In the genomic region with DNA sequence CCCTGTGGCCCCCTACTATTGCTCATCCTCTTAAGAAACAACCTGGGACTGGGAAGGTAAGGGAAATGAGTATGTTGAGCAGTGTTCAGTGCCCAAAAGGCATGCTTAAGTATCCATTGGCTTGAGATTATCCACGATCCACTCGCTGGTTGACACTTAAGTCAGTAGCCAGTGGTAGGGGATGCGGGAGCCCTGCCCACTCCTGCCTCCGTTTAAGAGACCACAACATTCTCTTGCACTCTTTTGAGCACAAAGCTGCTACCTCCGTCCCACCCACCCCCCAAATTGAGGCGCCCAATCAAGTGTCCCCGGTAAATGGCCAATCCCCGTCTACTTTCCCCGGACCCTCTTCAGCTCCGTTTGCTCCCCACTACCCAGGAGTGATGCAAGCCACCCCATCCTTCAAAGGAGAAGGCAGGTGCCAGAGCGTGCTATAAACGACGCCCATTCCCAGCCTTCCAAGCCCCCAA, we compare ENCODE assay signal across 9 cellular contexts. TPM values are rescaled to one million over a fixed set of nuclear protein-coding genes. Genes with fewer than 3 reads are reported as not detected.
A peak's percentile ranks its signal among the peaks of the same experiment; 100 is the strongest.
DNase-seq lines count a peak whose midpoint lies in the region; ATAC-seq and TF ChIP-seq lines count a peak whose summit lies in the region.
"Had no signal": no experiment of that assay in that cellular context is flagged by ENCODE, and none has a peak within 500 bp of the region (broad histone marks: within the 10 kb centered on the region; RNA-seq: fewer than 3 reads in every experiment).

No MANE protein-coding gene starts in this region.

- in situ Hi-C loops in astrocyte of the spinal cord (cut with HindIII; ENCODE audit: low sequenced_read_pairs) = no loop called here

- H3K36me3 Mint-ChIP-seq in CD8-positive, alpha-beta memory T cell = peaks cover 0 to 15% (median 0%) of the 10 kb centered on the region in 3 donors

- no peaks in the 10 kb centered on the region for H3K27me3 ChIP-seq in CD8-positive, alpha-beta memory T cell (ENCODE audit: insufficient read depth, low read length, poor library complexity, severe bottlenecking)
- H3K27me3 ChIP-seq in lower lobe of right lung (ENCODE audit: low read depth) (no peaks in the 10 kb centered on the region), vagina (no peaks in the 10 kb centered on the region)

- H3K4me3 ChIP-seq in CD8-positive, alpha-beta memory T cell (ENCODE audit: low read length) = peak overlapping the region; percentile 49
- H3K4me3 ChIP-seq in astrocyte of the spinal cord (ENCODE audit: low read depth, low read length) = peak overlapping the region; percentile 60
- peak overlapping the region; percentile 61 for H3K4me3 ChIP-seq in lower lobe of right lung
- peak overlapping the region; percentile 59 for H3K4me3 ChIP-seq in vagina

- no peak for DNase-seq in CD8-positive, alpha-beta memory T cell
- DNase-seq in astrocyte of the spinal cord (ENCODE audit: low read depth, low spot score) (no peak), lower lobe of right lung (no peak), vagina (ENCODE audit: extremely low spot score in 2 of 2) (no peak), islet precursor cell (no peak), posterior cingulate gyrus (no peak)

- intact Hi-C loops in lower lobe of right lung (cut with DNase I) = no loop called here
- intact Hi-C loops in vagina (cut with DNase I) = no loop called here
- intact Hi-C loops in posterior cingulate gyrus (cut with DNase I) = loop anchor here (1.0 kb wide), 1 partner anchor 51 kb away; the partner anchor contains the start of gene BCORL1

- TF ChIP-seq POLR2A in vagina (IDR thresholded peaks at IDR 0.05) = no peak

- POLR2A ChIA-PET in CD8-positive, alpha-beta memory T cell (lab: Charles Lee) = interaction anchor here (1.0 to 2.4 kb wide), 3 partner anchors 24 to 157 kb away, joined by 3 to 6 read pairs (median 3); partner anchors contain the start of gene UTP14A

- peak overlapping the region; percentile 51 for H3K27ac ChIP-seq in CD8-positive, alpha-beta memory T cell (ENCODE audit: low read depth, low read length)
- peak overlapping the region; percentile 84 for H3K27ac ChIP-seq in lower lobe of right lung
- peak overlapping the region; percentile 84 for H3K27ac ChIP-seq in vagina
- H3K27ac ChIP-seq: KMS-11 had no signal

- peak; percentile 2 for ATAC-seq in HG02759 (IDR thresholded peaks at IDR 0.05; ENCODE audit: unreplicated experiment)
- no peak for ATAC-seq in lower lobe of right lung
- ATAC-seq in HG03521 (IDR thresholded peaks at IDR 0.05; ENCODE audit: unreplicated experiment) = no peak

- H3K9me3 Mint-ChIP-seq in CD8-positive, alpha-beta memory T cell = peaks cover 0 to 3% (median 0%) of the 10 kb centered on the region in 5 donors

- peak overlapping the region; percentile 77 to 92 (median 80) for H3K4me3 Mint-ChIP-seq in CD8-positive, alpha-beta memory T cell

- H3K27me3 Mint-ChIP-seq in CD8-positive, alpha-beta memory T cell = peaks cover 0 to 8% of the 10 kb centered on the region in 2 donors

- CTCF ChIA-PET in CD8-positive, alpha-beta memory T cell (lab: Charles Lee) = interaction anchor here (1.4 to 7.5 kb wide), 3 partner anchors 16 to 130 kb away, joined by 4 to 115 read pairs (median 9); no protein-coding TSS in a partner anchor

- H3K36me3 ChIP-seq in CD8-positive, alpha-beta memory T cell (ENCODE audit: insufficient read depth, low read length) = peaks cover 7% of the 10 kb centered on the region
- peaks cover 20% of the 10 kb centered on the region for H3K36me3 ChIP-seq in lower lobe of right lung
- no peaks in the 10 kb centered on the region for H3K36me3 ChIP-seq in vagina

- H3K4me1 Mint-ChIP-seq in CD8-positive, alpha-beta memory T cell = peaks cover 0 to 9% (median 0%) of the 10 kb centered on the region in 3 donors

- no peaks in the 10 kb centered on the region for H3K4me1 ChIP-seq in CD8-positive, alpha-beta memory T cell (ENCODE audit: insufficient read depth, low read length)
- H3K4me1 ChIP-seq in lower lobe of right lung (no peaks in the 10 kb centered on the region), vagina (no peaks in the 10 kb centered on the region)

- no peak for TF ChIP-seq CTCF in astrocyte of the spinal cord (IDR thresholded peaks at IDR 0.05; ENCODE audit: low read depth, low read length)
- TF ChIP-seq CTCF in lower lobe of right lung (IDR thresholded peaks at IDR 0.05) = no peak
- no peak for TF ChIP-seq CTCF in vagina (IDR thresholded peaks at IDR 0.05)

- H3K9me3 ChIP-seq in CD8-positive, alpha-beta memory T cell (ENCODE audit: low read length) = no peaks in the 10 kb centered on the region
- H3K9me3 ChIP-seq in lower lobe of right lung = no peaks in the 10 kb centered on the region
- H3K9me3 ChIP-seq in vagina = no peaks in the 10 kb centered on the region

- peak overlapping the region; percentile 28 to 99 (median 92) for H3K27ac Mint-ChIP-seq in CD8-positive, alpha-beta memory T cell

RNA-seq across cellular contexts. Expression of gene UTP14A, which starts 25.0 kb away (rescaled TPM):
- total RNA-seq in CD8-positive, alpha-beta memory T cell = 10 to 100 TPM; 62.1 to 66.8 TPM
- 12.5 TPM for polyA plus RNA-seq in CD8-positive, alpha-beta memory T cell
- 15.0 TPM for total RNA-seq in lower lobe of right lung
- 9.8 TPM for total RNA-seq in vagina

RNA-seq across cellular contexts. Expression of gene BCORL1, which starts 51.5 kb away (rescaled TPM):
- 10 to 100 TPM; 10.7 to 12.1 TPM for total RNA-seq in CD8-positive, alpha-beta memory T cell
- polyA plus RNA-seq in CD8-positive, alpha-beta memory T cell = 2.7 TPM
- total RNA-seq in lower lobe of right lung (13.6 TPM), vagina (6.1 TPM)
